ENCODE assay signal across 8 cellular contexts in genomic region chr18:11310476-11311086, GRCh38.
DNase-seq lines count a peak whose midpoint lies in the region; ATAC-seq and TF ChIP-seq lines count a peak whose summit lies in the region.

No MANE protein-coding gene starts in this region.

- no peaks in the 10 kb centered on the region for H3K4me1 ChIP-seq in breast epithelium
- H3K4me1 ChIP-seq in osteoblast (ENCODE audit: insufficient read depth, low read length): peaks cover 11% of the 10 kb centered on the region

- peak; percentile 59 for DNase-seq in MCF 10A (ENCODE audit: unreplicated experiment)
- DNase-seq in breast epithelium (ENCODE audit: low spot score in 2 of 2): no peak
- DNase-seq in HK-2 (ENCODE audit: unreplicated experiment): peak; percentile 38
- DNase-seq in RPMI8226: peak; percentile 75
- peak; percentile 50 to 72 for DNase-seq in erythroblast (lab: John Stamatoyannopoulos, UW)
- DNase-seq in osteoblast (ENCODE audit: insufficient read length, low spot score, missing footprints): no peak

- intact Hi-C loops in MCF 10A (cut with micrococcal nuclease) (loop anchor here (1.0 to 5.0 kb wide), 3 partner anchors 78 to 242 kb away; no protein-coding TSS in a partner anchor), breast epithelium (cut with DNase I; ENCODE audit: low total_unique reads) (loop anchor here (5.0 kb wide), 1 partner anchor 1063 kb away; no protein-coding TSS in a partner anchor)

- TF ChIP-seq CTCF in MCF 10A (IDR thresholded peaks at IDR 0.05; ENCODE audit: unreplicated experiment) (peak; percentile 78), breast epithelium (IDR thresholded peaks at IDR 0.05) (peak in 1 of 3 donors; percentile 16), osteoblast (IDR thresholded peaks at IDR 0.05; ENCODE audit: extremely low read depth, low read depth, low read length) (peak; percentile 85)

- no peaks in the 10 kb centered on the region for H3K79me2 ChIP-seq in osteoblast (ENCODE audit: insufficient read depth, low read length)

- H3K9me3 ChIP-seq in breast epithelium: no peaks in the 10 kb centered on the region
- H3K9me3 ChIP-seq in osteoblast (ENCODE audit: low read depth, low read length): no peaks in the 10 kb centered on the region

- CTCF ChIA-PET in MCF 10A (lab: Yijun Ruan, JAX): interaction anchor here (0.5 to 4.2 kb wide), 57 partner anchors 8 to 815 kb away, joined by 3 to 114 read pairs (median 4); no protein-coding TSS in a partner anchor

- TF ChIP-seq POLR2A in breast epithelium (IDR thresholded peaks at IDR 0.05): no peak
- TF ChIP-seq POLR2A in erythroblast (IDR thresholded peaks at IDR 0.05; ENCODE audit: low read length): no peak

- H3K4me3 ChIP-seq in breast epithelium: no peak overlapping the region
- H3K4me3 ChIP-seq in osteoblast (ENCODE audit: insufficient read depth, low read length): no peak overlapping the region

- no peaks in the 10 kb centered on the region for H3K36me3 Mint-ChIP-seq in MCF 10A (ENCODE audit: insufficient read depth, unreplicated experiment)

- H2AFZ ChIP-seq in osteoblast (ENCODE audit: low read length): no peak overlapping the region

- H3K27me3 ChIP-seq in breast epithelium: no peaks in the 10 kb centered on the region
- no peaks in the 10 kb centered on the region for H3K27me3 ChIP-seq in osteoblast (ENCODE audit: insufficient read depth, low read length)

- no peak overlapping the region for H3K27ac ChIP-seq in breast epithelium
- no peak overlapping the region for H3K27ac ChIP-seq in osteoblast (ENCODE audit: low read depth, low read length)

- no peak overlapping the region for H3K4me2 ChIP-seq in osteoblast (ENCODE audit: insufficient read depth, low read length)

- ATAC-seq in HG02840 (IDR thresholded peaks at IDR 0.05; ENCODE audit: low FRiP score, unreplicated experiment) (no peak), HG03565 (IDR thresholded peaks at IDR 0.05; ENCODE audit: unreplicated experiment) (no peak)

- peaks cover 7% of the 10 kb centered on the region for H3K4me1 Mint-ChIP-seq in MCF 10A (ENCODE audit: insufficient read depth, unreplicated experiment)

- no peak overlapping the region for H3K27ac Mint-ChIP-seq in MCF 10A (ENCODE audit: low read depth, unreplicated experiment)

- H4K20me1 ChIP-seq in osteoblast (ENCODE audit: insufficient read depth, low read length): no peaks in the 10 kb centered on the region

- H3K36me3 ChIP-seq in breast epithelium (no peaks in the 10 kb centered on the region), osteoblast (ENCODE audit: insufficient read depth, low read length) (no peaks in the 10 kb centered on the region)

- no peaks in the 10 kb centered on the region for H3K9me3 Mint-ChIP-seq in MCF 10A (ENCODE audit: unreplicated experiment)

- H3K4me3 Mint-ChIP-seq in MCF 10A (ENCODE audit: unreplicated experiment): no peak overlapping the region

- H3K27me3 Mint-ChIP-seq in MCF 10A (ENCODE audit: insufficient read depth, unreplicated experiment): peaks cover 26% of the 10 kb centered on the region

- POLR2A ChIA-PET in MCF 10A (lab: Yijun Ruan, JAX): interaction anchor here (0.7 to 3.2 kb wide), 4 partner anchors 189 to 249 kb away, joined by 3 to 18 read pairs (median 3); no protein-coding TSS in a partner anchor

- BruUV-seq in MCF 10A (replicated peaks; lab: Mats Ljungman, UMichigan): no TSS peak

Comparison
In these comparisons a context has a peak if more than half of its experiments do, and no peak if none do; other contexts are left out.
1. DNase-seq: peak in MCF 10A (single experiment), HK-2 (single experiment), RPMI8226 (single experiment) and erythroblast (2 of 2); none in breast epithelium (0 of 2) and osteoblast (single experiment).